In the genomic region with DNA sequence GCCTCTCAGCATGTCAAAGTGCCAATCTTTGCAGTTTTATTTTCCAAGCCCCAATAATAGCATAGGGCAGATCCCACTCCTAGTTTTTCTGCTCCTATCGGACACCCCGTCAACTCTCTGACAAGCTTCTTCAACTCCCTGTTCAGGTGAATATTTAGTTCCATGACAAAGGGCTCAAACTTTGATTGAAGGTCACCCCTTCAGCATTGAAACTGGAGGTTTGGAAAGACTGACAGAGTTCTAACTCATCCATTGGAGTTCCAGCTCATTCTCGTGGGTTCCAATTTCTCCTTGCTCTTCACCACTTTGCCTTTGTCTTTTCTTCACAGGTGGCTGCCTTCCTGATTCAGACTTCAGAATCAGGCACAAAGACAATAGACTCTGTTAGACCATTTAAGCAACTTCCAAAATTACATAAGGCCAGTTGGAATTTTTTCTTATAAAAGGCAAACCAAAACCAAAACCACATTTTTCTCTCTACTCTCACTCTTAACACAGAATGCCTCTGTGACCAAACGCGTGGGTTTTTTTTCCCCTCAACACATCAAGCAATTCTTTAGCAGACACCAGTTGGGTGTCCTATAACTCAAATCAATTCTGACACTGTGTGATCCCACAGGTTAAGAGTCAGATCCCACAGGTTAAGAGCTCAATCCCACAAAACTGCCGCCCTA, we compare ENCODE assay signal across 33 cellular contexts.
DNase-seq lines count a peak whose midpoint lies in the region; ATAC-seq, FAIRE-seq and TF ChIP-seq lines count a peak whose summit lies in the region.
"Had no signal": no experiment of that assay in that cellular context is flagged by ENCODE, and none has a peak within 500 bp of the region (broad histone marks: within the 10 kb centered on the region; RNA-seq: fewer than 3 reads in every experiment).

No MANE protein-coding gene starts in this region.

- DNase-seq in activated CD4-positive, alpha-beta T cell treated with anti-CD3 and anti-CD28 coated beads, Interleukin-2, amount 50 U/mL, for 48 hours, result peak; percentile 2 to 9
- no peak for DNase-seq in activated CD4-positive, alpha-beta T cell treated with anti-CD3 and anti-CD28 coated beads for 1 hour
- DNase-seq in GM12878 (ENCODE audit: low read depth, low spot score) (no peak), GDM1 (lab: John Stamatoyannopoulos, UW) (no peak), NCI-H2081 (lab: John Stamatoyannopoulos, UW) (no peak)
- DNase-seq in stimulated activated naive B cell treated with anti-CD40 and anti-IgM and Interleukin-4, amounts not matched to agents 10 μg/mL and 1 μg/mL and 100 μg/mL, for 72 hours, result no peak
- DNase-seq: activated naive CD4-positive, alpha-beta T cell; activated T-cell treated with anti-CD3 and anti-CD28 coated beads, Interleukin-2, amount 50 U/mL, for 4 hours; amniotic stem cell; CD8-positive, alpha-beta T cell; EL; endodermal cell; foreskin melanocyte; left cardiac atrium; NCI-H1417 treated with DMSO at 0.1 percent for 48 hours; NCI-H2081 treated with DMSO at 0.1 percent for 48 hours; NCI-H345; NCI-H774; right cardiac atrium; spleen; stimulated activated CD4-positive, alpha-beta T cell treated with anti-CD3 and anti-CD28 coated beads, Interleukin-4, amount 100 ng/mL, for 4 hours; stimulated activated naive CD4-positive, alpha-beta T cell; uterus had no signal

- no peak overlapping the region for H3K27ac Mint-ChIP-seq in stimulated activated naive B cell treated with anti-CD40 and anti-IgM and Interleukin-4, amounts not matched to agents 10 μg/mL and 1 μg/mL and 100 μg/mL, for 72 hours
- H3K27ac Mint-ChIP-seq: B cell; CD8-positive, alpha-beta T cell; endodermal cell; IgD-negative memory B cell had no signal

- no peaks in the 10 kb centered on the region for H3K36me3 ChIP-seq in GM12878 (ENCODE audit: control insufficient read depth in 2 of 2, insufficient read depth in 2 of 2, low read length in 1 of 2)
- H3K36me3 ChIP-seq: SJCRH30, spleen, thoracic aorta, uterus had no signal

- H3K79me2 ChIP-seq in GM12878 (ENCODE audit: control insufficient read depth, insufficient read depth, low read length), result no peaks in the 10 kb centered on the region
- H3K79me2 ChIP-seq: parathyroid adenoma had no signal

- H3K9ac ChIP-seq in GM12878 (ENCODE audit: control insufficient read depth, insufficient read depth, low read length), result no peak overlapping the region
- H3K9ac ChIP-seq: parathyroid adenoma had no signal

- no peak overlapping the region for H3K4me2 ChIP-seq in GM12878 (ENCODE audit: control insufficient read depth, insufficient read depth)
- H3K4me2 ChIP-seq: A549 had no signal

- ATAC-seq in HG02610 (IDR thresholded peaks at IDR 0.05; ENCODE audit: unreplicated experiment) (peak; percentile 55), GM12878 (no peak), GM21515 (IDR thresholded peaks at IDR 0.05; ENCODE audit: unreplicated experiment) (no peak)
- peak; percentile 48 to 70 for ATAC-seq in stimulated activated naive B cell treated with anti-CD40 and anti-IgM and Interleukin-4, amounts not matched to agents 10 μg/mL and 1 μg/mL and 100 μg/mL, for 72 hours (replicated peaks)
- ATAC-seq: A549; CD8-positive, alpha-beta T cell; esophagus mucosa; left cardiac atrium; right cardiac atrium; WTC11 had no signal

- peaks cover 14 to 27% of the 10 kb centered on the region in 2 donors for H3K4me1 Mint-ChIP-seq in stimulated activated naive B cell treated with anti-CD40 and anti-IgM and Interleukin-4, amounts not matched to agents 10 μg/mL and 1 μg/mL and 100 μg/mL, for 72 hours
- H3K4me1 Mint-ChIP-seq: B cell had no signal

- SMC1A ChIA-PET in GM12878 (lab: Charles Lee; ENCODE audit: uncharacterized antibody, unreplicated experiment), result no interaction called here

- FAIRE-seq in GM12878 (lab: Jason Lieb, UNC), result no peak
- FAIRE-seq: A549 had no signal

- no peaks in the 10 kb centered on the region; a peak in 1 of 4 replicates for H3K27me3 ChIP-seq in GM12878 (replicated peaks in 1 of 2; ENCODE audit: control insufficient read depth in 2 of 2, insufficient read depth in 2 of 2, low read length in 1 of 2)
- H3K27me3 ChIP-seq: SJCRH30, spleen, uterus had no signal

- no peaks in the 10 kb centered on the region for H3K36me3 Mint-ChIP-seq in stimulated activated naive B cell treated with anti-CD40 and anti-IgM and Interleukin-4, amounts not matched to agents 10 μg/mL and 1 μg/mL and 100 μg/mL, for 72 hours
- H3K36me3 Mint-ChIP-seq: CD8-positive, alpha-beta T cell; IgD-negative memory B cell had no signal

- no peak overlapping the region for H3K4me3 ChIP-seq in GM12878
- H3K4me3 ChIP-seq: A549, SJCRH30, spleen, thoracic aorta, uterus had no signal

- POLR2A ChIA-PET in GM12878 (lab: Charles Lee), result interaction anchor here (0.5 kb wide), 1 partner anchor 525 kb away, joined by 3 read pairs; no protein-coding TSS in a partner anchor

- RAD21 ChIA-PET in GM12878 (lab: Charles Lee; ENCODE audit: unreplicated experiment), result no interaction called here

- no peak overlapping the region for H3K27ac ChIP-seq in GM12878 (ENCODE audit: control insufficient read depth, insufficient read depth)
- H3K27ac ChIP-seq: A549, parathyroid adenoma, SJCRH30, spleen, thoracic aorta, uterus had no signal

- no peak for TF ChIP-seq RAD21 in GM12878 (IDR thresholded peaks at IDR 0.05; ENCODE audit: insufficient read depth, low read depth, low read length)

- no peak overlapping the region for H2AFZ ChIP-seq in GM12878 (ENCODE audit: control insufficient read depth, low read depth, low read length)
- H2AFZ ChIP-seq: parathyroid adenoma had no signal

- CTCF ChIA-PET in GM12878 (lab: Yijun Ruan, JAX), result interaction anchor here (1.2 kb wide), 1 partner anchor 78 kb away, joined by 3 read pairs; no protein-coding TSS in a partner anchor

- no TSS peak for BruUV-seq in GM12878 (replicated peaks; lab: Mats Ljungman, UMichigan)

- WGBS in GM12878 (ENCODE audit: insufficient coverage, insufficient replicate concordance, low lambda C conversion rate, missing lambda C conversion rate), result 37% methylated on average over 6 of the region's 6 CpGs

- TF ChIP-seq EP300 in GM12878 (IDR thresholded peaks at IDR 0.05; ENCODE audit: borderline replicate concordance in 1 of 2, control insufficient read depth in 1 of 2, low read depth in 2 of 2, low read length in 2 of 2), result no peak

- no peaks in the 10 kb centered on the region for H3K9me3 ChIP-seq in GM12878 (replicated peaks; ENCODE audit: control insufficient read depth, insufficient read depth, low read length)
- H3K9me3 ChIP-seq: A549, SJCRH30, spleen, thoracic aorta, uterus had no signal

- no peak overlapping the region for H3K4me3 Mint-ChIP-seq in stimulated activated naive B cell treated with anti-CD40 and anti-IgM and Interleukin-4, amounts not matched to agents 10 μg/mL and 1 μg/mL and 100 μg/mL, for 72 hours
- H3K4me3 Mint-ChIP-seq: activated T-cell treated with anti-CD3 and anti-CD28 coated beads, Interleukin-2, amount 50 U/mL, for 4 hours; B cell; CD8-positive, alpha-beta T cell; endodermal cell; IgD-negative memory B cell; WTC11 had no signal

- no peaks in the 10 kb centered on the region for H3K27me3 Mint-ChIP-seq in stimulated activated naive B cell treated with anti-CD40 and anti-IgM and Interleukin-4, amounts not matched to agents 10 μg/mL and 1 μg/mL and 100 μg/mL, for 72 hours

- TF ChIP-seq CTCF in GM12878 (IDR thresholded peaks at IDR 0.05 in 2 of 3, conservative IDR thresholded peaks at IDR 0.05 in 1 of 3; ENCODE audit: control insufficient read depth in 2 of 3, extremely low read depth in 1 of 3, insufficient read depth in 1 of 3, low read depth in 3 of 3, low read length in 3 of 3), result no peak

- in situ Hi-C loops in GM12878 (cut with MboI), result no loop called here

- peaks cover 0 to 1% of the 10 kb centered on the region in 2 donors for H3K9me3 Mint-ChIP-seq in stimulated activated naive B cell treated with anti-CD40 and anti-IgM and Interleukin-4, amounts not matched to agents 10 μg/mL and 1 μg/mL and 100 μg/mL, for 72 hours
- H3K9me3 Mint-ChIP-seq: activated T-cell treated with anti-CD3 and anti-CD28 coated beads, Interleukin-2, amount 50 U/mL, for 4 hours; IgD-negative memory B cell had no signal

- TF ChIP-seq POLR2A in GM12878 (IDR thresholded peaks at IDR 0.05; ENCODE audit: low read depth, low read length), result no peak

- H4K20me1 ChIP-seq in GM12878 (ENCODE audit: control insufficient read depth, insufficient read depth), result no peaks in the 10 kb centered on the region

- H3K4me1 ChIP-seq in GM12878 (ENCODE audit: control insufficient read depth, insufficient read depth, low read length), result no peaks in the 10 kb centered on the region
- H3K4me1 ChIP-seq: A549, parathyroid adenoma, spleen, uterus had no signal

- intact Hi-C loops in GM12878 (cut with micrococcal nuclease; ENCODE audit: unreplicated experiment), result no loop called here

TF ChIP-seq in GM12878, 131 proteins besides CTCF, POLR2A, EP300 and RAD21 (continues in another document):
- no peak for TF ChIP-seq USF1 (IDR thresholded peaks at IDR 0.05; ENCODE audit: borderline replicate concordance, extremely low read length, insufficient read depth, low read depth, low read length)
- TF ChIP-seq ATF2 (IDR thresholded peaks at IDR 0.05; ENCODE audit: low read length), result no peak
- peak; percentile 61 for TF ChIP-seq RUNX3 (IDR thresholded peaks at IDR 0.05; ENCODE audit: low read length)

Comparison
In these comparisons a context has a peak if more than half of its experiments do, and no peak if none do; other contexts are left out.
1. DNase-seq: peak in activated CD4-positive, alpha-beta T cell treated with anti-CD3 and anti-CD28 coated beads, Interleukin-2, amount 50 U/mL, for 48 hours (2 of 2); none in activated CD4-positive, alpha-beta T cell treated with anti-CD3 and anti-CD28 coated beads for 1 hour (single experiment), GM12878 (single experiment), stimulated activated naive B cell treated with anti-CD40 and anti-IgM and Interleukin-4, amounts not matched to agents 10 μg/mL and 1 μg/mL and 100 μg/mL, for 72 hours (single experiment), GDM1 (single experiment) and NCI-H2081 (0 of 2).
2. ATAC-seq: peak in HG02610 (single experiment) and stimulated activated naive B cell treated with anti-CD40 and anti-IgM and Interleukin-4, amounts not matched to agents 10 μg/mL and 1 μg/mL and 100 μg/mL, for 72 hours (2 of 2); none in GM12878 (single experiment) and GM21515 (single experiment).